In the genomic region with DNA sequence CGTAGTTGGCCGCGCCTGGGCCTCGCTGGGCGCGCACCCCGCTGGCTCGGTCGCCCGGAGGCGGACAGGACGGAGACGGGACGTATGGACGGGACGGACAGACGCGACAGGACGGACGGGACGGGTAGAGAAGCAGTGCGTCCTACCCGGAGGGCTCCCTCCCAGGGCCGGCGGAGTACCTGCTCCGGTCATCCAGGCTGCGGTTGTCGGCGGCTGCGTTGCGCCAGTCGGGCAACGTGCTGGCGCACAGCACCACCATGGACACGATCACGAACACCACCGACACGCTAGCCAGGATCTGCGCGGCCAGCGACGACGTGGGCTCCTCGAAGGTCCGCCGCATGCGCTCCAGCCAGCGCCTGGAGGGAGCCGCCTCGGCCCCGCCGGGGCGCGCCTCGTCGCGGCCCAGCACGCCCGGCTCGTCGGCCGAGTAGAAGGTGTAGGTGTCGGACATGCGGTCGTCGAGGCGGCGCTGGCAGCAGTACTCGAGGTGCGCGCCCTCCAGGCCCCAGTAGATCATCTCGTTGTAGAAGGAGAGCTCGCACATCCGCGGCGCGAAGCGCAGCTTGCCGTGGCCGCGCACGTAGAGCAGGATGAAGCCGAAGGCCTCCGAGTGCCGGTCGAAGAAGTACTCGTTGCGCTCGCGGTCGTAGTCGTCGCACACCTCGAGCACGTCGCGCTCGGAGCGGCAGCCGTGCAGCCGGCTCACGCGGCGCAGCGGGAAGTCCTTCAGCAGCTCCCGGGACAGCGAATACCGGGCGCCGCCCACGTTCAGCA, we compare ENCODE assay signal across 8 cellular contexts. TPM values are rescaled to one million over a fixed set of nuclear protein-coding genes. Genes with fewer than 3 reads are reported as not detected.
DNase-seq lines count a peak whose midpoint lies in the region; ATAC-seq and TF ChIP-seq lines count a peak whose summit lies in the region.

No MANE protein-coding gene starts in this region.

- no peaks in the 10 kb centered on the region for H3K36me3 ChIP-seq in kidney epithelial cell (ENCODE audit: control insufficient read depth, insufficient read depth, low read length)

- H3K27me3 ChIP-seq in kidney epithelial cell (ENCODE audit: control insufficient read depth, insufficient read depth, low read length): peaks cover 19% of the 10 kb centered on the region

- TF ChIP-seq POLR2A in lower leg skin (IDR thresholded peaks at IDR 0.05): no peak

- WGBS in lower leg skin, 2 donors: 37 to 51% methylated on average over 45 to 73 of the region's 111 CpGs

- ATAC-seq in HG03135 (IDR thresholded peaks at IDR 0.05; ENCODE audit: unreplicated experiment): no peak

- peak overlapping the region; percentile 10 for H3K4me3 ChIP-seq in kidney epithelial cell (ENCODE audit: low read depth, low read length)
- no peak overlapping the region for H3K4me3 ChIP-seq in lower leg skin (ENCODE audit: low read depth, poor library complexity, severe bottlenecking)

- peak; percentile 21 for DNase-seq in CD1c-positive myeloid dendritic cell (ENCODE audit: extremely low spot score)
- peak; percentile 81 for DNase-seq in NCI-H2227 (lab: John Stamatoyannopoulos, UW; ENCODE audit: unreplicated experiment)
- DNase-seq in activated effector memory CD4-positive, alpha-beta T cell treated with Interleukin-2 at 50 U/mL for 16 hours: peak; percentile 3
- no peak for DNase-seq in kidney epithelial cell (ENCODE audit: low read depth)
- DNase-seq in stimulated activated CD8-positive, alpha-beta memory T cell treated with anti-CD3 and anti-CD28 coated beads, Interleukin-4, amount 100 ng/mL, for 48 hours: peak; percentile 46
- DNase-seq in HuH-7 (ENCODE audit: low spot score): no peak
- DNase-seq in lower leg skin (ENCODE audit: low spot score in 2 of 2): no peak

- no peak for TF ChIP-seq CTCF in kidney epithelial cell (IDR thresholded peaks at IDR 0.05; ENCODE audit: insufficient read depth, low read length, poor library complexity, severe bottlenecking)
- TF ChIP-seq CTCF in lower leg skin (IDR thresholded peaks at IDR 0.05): no peak

- intact Hi-C loops in lower leg skin (cut with DNase I; ENCODE audit: low total_unique reads): loop anchor here (10.0 kb wide), 1 partner anchor 172 kb away; no protein-coding TSS in a partner anchor

RNA-seq across cellular contexts. Expression of a gene that starts 0.9 kb away (rescaled TPM):
- total RNA-seq in kidney epithelial cell (0.55 and 0.79 TPM in 2 replicates), lower leg skin (under 1 TPM; 0.25 to 0.98 (median 0.57) TPM)

Comparison
In these comparisons a context has a peak if more than half of its experiments do, and no peak if none do; other contexts are left out.
1. DNase-seq: peak in CD1c-positive myeloid dendritic cell (single experiment), NCI-H2227 (single experiment), activated effector memory CD4-positive, alpha-beta T cell treated with Interleukin-2 at 50 U/mL for 16 hours (single experiment) and stimulated activated CD8-positive, alpha-beta memory T cell treated with anti-CD3 and anti-CD28 coated beads, Interleukin-4, amount 100 ng/mL, for 48 hours (single experiment); none in kidney epithelial cell (single experiment), HuH-7 (single experiment) and lower leg skin (0 of 2).